In genomic region chr1:6517435-6517851, GRCh38 we compare ENCODE assay signal across 1 cellular context.
TF ChIP-seq lines count a peak whose summit lies in the region.

No MANE protein-coding gene starts in this region.

TF ChIP-seq in IMR-90, 13 proteins besides CTCF, POLR2A, EP300 and RAD21:
- TF ChIP-seq MAZ (IDR thresholded peaks at IDR 0.05; ENCODE audit: borderline replicate concordance, low read depth, low read length) (no peak), RCOR1 (IDR thresholded peaks at IDR 0.05; ENCODE audit: insufficient replicate concordance, low read length) (no peak), CEBPB (IDR thresholded peaks at IDR 0.05; ENCODE audit: low read depth, low read length) (no peak), FOS (IDR thresholded peaks at IDR 0.05; ENCODE audit: low read depth, low read length) (no peak), CHD1 (IDR thresholded peaks at IDR 0.05; ENCODE audit: low read depth, low read length) (no peak), MAFK (IDR thresholded peaks at IDR 0.05; ENCODE audit: low read depth, low read length) (no peak), NFE2L2 (IDR thresholded peaks at IDR 0.05; ENCODE audit: low read depth, low read length) (no peak), RFX5 (IDR thresholded peaks at IDR 0.05; ENCODE audit: low read depth, low read length) (no peak), SMC3 (IDR thresholded peaks at IDR 0.05; ENCODE audit: low read depth, low read length) (no peak)
